ENCODE assay signal across 8 cellular contexts in the genomic region with DNA sequence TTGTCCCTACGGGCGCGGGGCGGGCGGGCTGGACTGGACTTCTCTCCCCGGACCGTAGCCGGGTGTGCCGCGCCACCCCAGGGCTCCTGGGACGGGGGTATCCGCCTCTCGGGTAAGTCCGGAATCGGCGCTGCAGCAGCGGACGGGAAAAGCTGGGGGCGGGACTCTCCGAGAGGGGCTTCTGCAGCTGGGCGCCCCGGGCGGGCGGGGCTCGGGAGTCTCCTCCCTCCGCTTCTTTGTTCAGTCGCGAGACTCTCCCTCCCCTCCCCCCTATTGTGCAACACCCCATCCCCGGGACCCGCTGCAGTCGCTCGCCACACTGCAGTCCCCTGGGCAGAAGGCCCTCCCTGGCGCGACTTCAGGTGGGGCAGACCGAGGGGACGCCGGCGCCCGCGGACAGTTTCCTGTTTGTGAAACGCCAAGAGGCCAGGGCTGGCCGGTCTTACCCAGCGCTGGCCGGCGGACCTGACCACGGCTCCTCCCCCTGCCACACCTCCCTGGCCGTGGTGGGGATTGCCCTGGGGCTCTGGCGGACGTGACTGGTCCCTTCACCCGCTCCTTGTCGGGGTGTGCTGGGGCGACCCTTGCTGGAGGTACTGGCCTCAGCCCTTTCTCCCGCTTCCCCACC. TPM values are rescaled to one million over a fixed set of nuclear protein-coding genes. Genes with fewer than 3 reads are reported as not detected.
DNase-seq lines count a peak whose midpoint lies in the region; ATAC-seq and TF ChIP-seq lines count a peak whose summit lies in the region.

No MANE protein-coding gene starts in this region.

- peak; percentile 50 for ATAC-seq in HG02678 (IDR thresholded peaks at IDR 0.05; ENCODE audit: unreplicated experiment)
- peak; percentile 89 to 90 for ATAC-seq in upper lobe of left lung (ENCODE audit: low FRiP score in 2 of 2)

- peak overlapping the region; percentile 93 for H3K27ac ChIP-seq in left ventricle myocardium inferior (replicated peaks)
- peak overlapping the region; percentile 84 to 99 (median 91) for H3K27ac ChIP-seq in upper lobe of left lung

- H3K9me3 ChIP-seq in left ventricle myocardium inferior (replicated peaks): no peaks in the 10 kb centered on the region
- no peaks in the 10 kb centered on the region for H3K9me3 ChIP-seq in upper lobe of left lung

- H3K27ac Mint-ChIP-seq in progenitor cell of endocrine pancreas: peak overlapping the region; percentile 96

- intact Hi-C loops in left ventricle myocardium inferior (cut with micrococcal nuclease): no loop called here

- H3K36me3 ChIP-seq in left ventricle myocardium inferior (peaks cover 23% of the 10 kb centered on the region), upper lobe of left lung (peaks cover 5 to 27% (median 11%) of the 10 kb centered on the region in 4 donors)

- TF ChIP-seq CTCF in GM10266 (IDR thresholded peaks at IDR 0.05; ENCODE audit: control insufficient read depth, insufficient read depth, low read depth, missing control alignments) (peak; percentile 34), left ventricle myocardium inferior (IDR thresholded peaks at IDR 0.05; ENCODE audit: borderline replicate concordance) (no peak), progenitor cell of endocrine pancreas (IDR thresholded peaks at IDR 0.05; ENCODE audit: unreplicated experiment) (no peak), upper lobe of left lung (IDR thresholded peaks at IDR 0.05) (peak in 4 of 6 experiments; percentile 16 to 44 (median 25))

- TF ChIP-seq POLR2A in upper lobe of left lung (IDR thresholded peaks at IDR 0.05): peak in 2 of 4 donors; percentile 39 to 51

- no peaks in the 10 kb centered on the region for H3K27me3 Mint-ChIP-seq in progenitor cell of endocrine pancreas

- H3K9me3 Mint-ChIP-seq in progenitor cell of endocrine pancreas (ENCODE audit: low read depth): no peaks in the 10 kb centered on the region

- peaks cover 22% of the 10 kb centered on the region for H3K36me3 Mint-ChIP-seq in progenitor cell of endocrine pancreas (ENCODE audit: insufficient read depth)

- H3K4me3 ChIP-seq in left ventricle myocardium inferior: peak overlapping the region; percentile 97
- peak overlapping the region; percentile 87 to 99 (median 94) for H3K4me3 ChIP-seq in upper lobe of left lung

- peak overlapping the region; percentile 100 for H3K4me3 Mint-ChIP-seq in progenitor cell of endocrine pancreas (ENCODE audit: low read depth)

- 0 to 2% methylated on average over 11 to 39 of the region's 53 CpGs for WGBS in upper lobe of left lung, 2 donors

- peak in 1 of 4 donors; percentile 6 for TF ChIP-seq EP300 in upper lobe of left lung (IDR thresholded peaks at IDR 0.05)

- DNase-seq in GM10266 (ENCODE audit: extremely low spot score): peak; percentile 90
- peak; percentile 63 for DNase-seq in NCI-H1105 treated with DMSO at 0.1 percent for 48 hours (lab: John Stamatoyannopoulos, UW)
- peak; percentile 73 for DNase-seq in SW480 (ENCODE audit: low spot score)
- peak; percentile 80 for DNase-seq in amniotic stem cell (lab: John Stamatoyannopoulos, UW)
- DNase-seq in left ventricle myocardium inferior: peak; percentile 88
- DNase-seq in progenitor cell of endocrine pancreas (ENCODE audit: low spot score, unreplicated experiment): peak; percentile 83
- DNase-seq in upper lobe of left lung: peak; percentile 94 to 96

- H3K4me1 ChIP-seq in left ventricle myocardium inferior (peaks cover 34% of the 10 kb centered on the region), upper lobe of left lung (peaks cover 11 to 24% (median 17%) of the 10 kb centered on the region in 4 donors)

- H3K27me3 ChIP-seq in left ventricle myocardium inferior (ENCODE audit: low read depth) (no peaks in the 10 kb centered on the region), upper lobe of left lung (no peaks in the 10 kb centered on the region)

- peaks cover 41% of the 10 kb centered on the region for H3K4me1 Mint-ChIP-seq in progenitor cell of endocrine pancreas (ENCODE audit: low read depth)

RNA-seq across cellular contexts. Expression of a gene that starts 1.0 kb away (rescaled TPM):
- total RNA-seq in left ventricle myocardium inferior (8.5 TPM), progenitor cell of endocrine pancreas (84.0 and 89.5 TPM in 2 replicates), upper lobe of left lung (10 to 100 TPM; 14.1 to 50.5 (median 27.3) TPM)

Comparison
In these comparisons a context has a peak if more than half of its experiments do, and no peak if none do; other contexts are left out.
1. Peak in every context shown above with its lines: DNase-seq, ATAC-seq, H3K4me3 ChIP-seq and H3K27ac ChIP-seq.
2. CTCF ChIP-seq: peak in GM10266 (single experiment) and upper lobe of left lung (4 of 6); none in left ventricle myocardium inferior (single experiment) and progenitor cell of endocrine pancreas (single experiment).